ENCODE assay signal across 1 cellular context in genomic region chr6:133298335-133298734, GRCh38.
TF ChIP-seq lines count a peak whose summit lies in the region.

No MANE protein-coding gene starts in this region.

TF ChIP-seq in K562, 482 proteins besides CTCF, POLR2A, EP300 and RAD21 (continued from another document):
- no peak for TF ChIP-seq HINFP (tag; conservative IDR thresholded peaks at IDR 0.05; ENCODE audit: low read depth)
- peak; percentile 23; the same call in 1 of the 2 replicates for TF ChIP-seq MAFG (tag; conservative IDR thresholded peaks at IDR 0.05)
